Comparison of ENCODE assay signal across 8 cellular contexts in the genomic region with DNA sequence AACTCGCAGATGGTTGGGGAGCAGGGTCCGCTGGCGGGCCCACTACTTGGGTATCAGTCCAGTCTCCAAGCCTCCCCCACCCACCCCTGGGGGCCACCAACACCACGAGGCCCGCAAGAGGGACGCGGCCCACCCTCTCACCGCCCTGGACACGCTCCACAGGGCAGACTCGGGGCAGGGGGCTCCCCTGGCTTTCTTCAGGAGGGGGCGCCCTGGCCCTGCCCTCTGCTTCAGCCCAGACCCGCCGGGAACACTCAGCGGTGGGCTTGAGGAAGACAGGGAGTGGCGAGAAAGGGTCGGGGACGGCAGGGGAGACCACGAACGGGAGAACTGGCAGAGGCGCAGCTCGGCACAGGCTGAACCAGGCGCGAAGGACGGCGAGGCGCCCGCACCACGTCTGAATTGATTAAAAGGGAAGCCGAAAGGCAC. TPM values are rescaled to one million over a fixed set of nuclear protein-coding genes. Genes with fewer than 3 reads are reported as not detected.
A peak's percentile ranks its signal among the peaks of the same experiment; 100 is the strongest.
DNase-seq lines count a peak whose midpoint lies in the region; ATAC-seq and TF ChIP-seq lines count a peak whose summit lies in the region.

No MANE protein-coding gene starts in this region.

- no peaks in the 10 kb centered on the region for H3K9me3 ChIP-seq in ES-I3 (ENCODE audit: control insufficient read depth, insufficient read depth, low read length)
- H3K9me3 ChIP-seq in ascending aorta: no peaks in the 10 kb centered on the region
- H3K9me3 ChIP-seq in lower lobe of right lung: no peaks in the 10 kb centered on the region

- ATAC-seq in lower lobe of right lung: peak; percentile 42 to 43
- ATAC-seq in GM21526 (IDR thresholded peaks at IDR 0.05; ENCODE audit: low FRiP score, unreplicated experiment): no peak
- no peak for ATAC-seq in HG02970 (IDR thresholded peaks at IDR 0.05; ENCODE audit: low FRiP score, unreplicated experiment)

- DNase-seq in ascending aorta (ENCODE audit: low spot score in 2 of 2): no peak
- DNase-seq in lower lobe of right lung: no peak
- no peak for DNase-seq in A172 (ENCODE audit: low spot score)
- DNase-seq in iPS-NIHi7 (ENCODE audit: extremely low spot score): no peak

- H3K9ac ChIP-seq in ES-I3 (ENCODE audit: low read depth, low read length): peak overlapping the region; percentile 95
- H3K9ac ChIP-seq in KMS-11: peak overlapping the region; percentile 94

- peak overlapping the region; percentile 85 for H3K4me2 ChIP-seq in KMS-11

- H3K79me2 ChIP-seq in KMS-11 (ENCODE audit: insufficient read depth, low read depth): peaks cover 91% of the 10 kb centered on the region

- H3K4me3 ChIP-seq in KMS-11 (IDR thresholded peaks at IDR 0.05; ENCODE audit: insufficient read depth, low read depth, low read length): no peak overlapping the region
- peak overlapping the region; percentile 11 to 57 for H3K4me3 ChIP-seq in ascending aorta
- H3K4me3 ChIP-seq in lower lobe of right lung: peak overlapping the region; percentile 43

- H2AFZ ChIP-seq in KMS-11 (ENCODE audit: low read depth): no peak overlapping the region

- H3K27ac ChIP-seq in KMS-11 (peak overlapping the region; percentile 95), ascending aorta (no peak overlapping the region), lower lobe of right lung (no peak overlapping the region)

- TF ChIP-seq CTCF in KMS-11 (conservative IDR thresholded peaks at IDR 0.05; ENCODE audit: low read depth, low read length) (no peak), ascending aorta (IDR thresholded peaks at IDR 0.05) (no peak), lower lobe of right lung (IDR thresholded peaks at IDR 0.05) (no peak)

- H3K4me1 ChIP-seq in ES-I3 (ENCODE audit: insufficient read depth, low read length) (peaks cover 11% of the 10 kb centered on the region), KMS-11 (ENCODE audit: low read depth, poor library complexity, severe bottlenecking) (peaks cover 30% of the 10 kb centered on the region), ascending aorta (peaks cover 8 to 27% of the 10 kb centered on the region in 2 donors), lower lobe of right lung (peaks cover 46% of the 10 kb centered on the region)

- intact Hi-C loops in ascending aorta (cut with DNase I): no loop called here
- intact Hi-C loops in lower lobe of right lung (cut with DNase I): no loop called here

- no peaks in the 10 kb centered on the region for H3K36me3 ChIP-seq in ES-I3 (ENCODE audit: insufficient read depth, low read length)
- peaks cover 5% of the 10 kb centered on the region; the same call in 1 of the 2 replicates for H3K36me3 ChIP-seq in KMS-11 (ENCODE audit: insufficient read depth)
- H3K36me3 ChIP-seq in ascending aorta: no peaks in the 10 kb centered on the region
- no peaks in the 10 kb centered on the region for H3K36me3 ChIP-seq in lower lobe of right lung

- H3K27me3 ChIP-seq in KMS-11 (ENCODE audit: insufficient read depth, low read depth): no peaks in the 10 kb centered on the region
- H3K27me3 ChIP-seq in ascending aorta: peaks cover 43% of the 10 kb centered on the region
- peaks cover 98% of the 10 kb centered on the region for H3K27me3 ChIP-seq in lower lobe of right lung (ENCODE audit: low read depth)

- H4K20me1 ChIP-seq in KMS-11 (ENCODE audit: insufficient read depth): peaks cover 42% of the 10 kb centered on the region

RNA-seq across cellular contexts. Expression of a gene that starts 1.6 kb away (rescaled TPM):
- total RNA-seq in ascending aorta (not detected), lower lobe of right lung (2.0 TPM)
- total RNA-seq in A172 (2014; rRNA removed; shearing (Covaris generic)): 64.3 and 74.1 TPM in 2 replicates

Comparison
In these comparisons a context has a peak if more than half of its experiments do, and no peak if none do; other contexts are left out.
1. ATAC-seq: peak in lower lobe of right lung (2 of 2); none in GM21526 (single experiment) and HG02970 (single experiment).
2. RNA of a gene that starts 1.6 kb away (total RNA-seq): 64.3 to 74.1 TPM in A172; 2.0 TPM in lower lobe of right lung (single experiment) and not detected in ascending aorta (single experiment); every median in the first group is over 10 times any median in the second.